Comparison of ENCODE assay signal across 8 cellular contexts in the genomic region with DNA sequence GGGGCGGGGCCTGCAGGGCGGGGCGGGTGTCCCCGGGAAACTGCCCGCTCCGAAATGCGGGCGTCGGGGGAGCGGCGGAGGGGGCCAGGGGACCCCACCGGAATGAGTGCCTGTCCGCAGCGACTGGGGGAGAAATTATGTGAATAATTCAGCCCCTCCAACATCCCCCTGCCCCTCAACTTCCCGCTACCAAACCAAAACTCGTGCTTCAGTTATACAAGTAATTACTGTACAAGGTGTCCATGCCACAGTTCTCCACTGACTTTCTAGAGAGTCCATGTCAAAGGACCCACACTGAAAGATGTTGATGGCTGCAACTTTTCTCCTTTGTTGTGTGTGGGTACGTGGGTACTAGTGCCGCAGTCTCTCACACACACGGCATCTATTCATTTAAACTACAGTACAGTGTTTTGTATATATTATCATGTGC. TPM values are rescaled to one million over a fixed set of nuclear protein-coding genes. Genes with fewer than 3 reads are reported as not detected.
DNase-seq lines count a peak whose midpoint lies in the region; ATAC-seq and TF ChIP-seq lines count a peak whose summit lies in the region.

No MANE protein-coding gene starts in this region.

- H3K9me3 Mint-ChIP-seq in activated B cell treated with CpG ODN at 0.5 μM for 24 hours: no peaks in the 10 kb centered on the region

- POLR2A ChIA-PET in activated B cell treated with CpG ODN at 0.5 μM for 24 hours (lab: Charles Lee): interaction anchor here (0.7 to 3.2 kb wide), 33 partner anchors 10 to 542 kb away, joined by 3 to 31 read pairs (median 5); a partner anchor contains a TSS

- peak overlapping the region; percentile 95 for H3K4me3 Mint-ChIP-seq in activated B cell treated with CpG ODN at 0.5 μM for 24 hours

- intact Hi-C loops in activated B cell treated with CpG ODN at 0.5 μM for 24 hours (cut with micrococcal nuclease): loop anchor here (1.0 to 10.0 kb wide), 12 partner anchors 45 to 1184 kb away; a partner anchor contains a TSS

- H3K27ac Mint-ChIP-seq in activated B cell treated with CpG ODN at 0.5 μM for 24 hours: peak overlapping the region; percentile 85

- peaks cover 59% of the 10 kb centered on the region for H3K4me1 Mint-ChIP-seq in activated B cell treated with CpG ODN at 0.5 μM for 24 hours

- H3K27me3 Mint-ChIP-seq in activated B cell treated with CpG ODN at 0.5 μM for 24 hours: no peaks in the 10 kb centered on the region

- peaks cover 6% of the 10 kb centered on the region for H3K36me3 Mint-ChIP-seq in activated B cell treated with CpG ODN at 0.5 μM for 24 hours (ENCODE audit: low read depth)

- in situ Hi-C loops in Caki2 (cut with HindIII; ENCODE audit: low pct_unique_long_range_greater_than_20kb, low sequenced_read_pairs): no loop called here

- TF ChIP-seq CTCF in activated B cell treated with CpG ODN at 0.5 μM for 24 hours (IDR thresholded peaks at IDR 0.05): peak; percentile 22

- DNase-seq in Caki2 (ENCODE audit: low read depth): peak; percentile 65
- peak; percentile 46 for DNase-seq in HT1080 (ENCODE audit: low read depth)
- no peak for DNase-seq in activated B cell treated with CpG ODN at 0.5 μM for 24 hours
- DNase-seq in foreskin melanocyte: peak; percentile 55
- DNase-seq in pons (ENCODE audit: low spot score): peak; percentile 78
- DNase-seq in stimulated activated CD4-positive, alpha-beta T cell treated with anti-CD3 and anti-CD28 coated beads, Interleukin-15, amount 100 ng/mL, for 24 hours: no peak
- DNase-seq in AG08395 (ENCODE audit: low spot score): no peak

- CTCF ChIA-PET in activated B cell treated with CpG ODN at 0.5 μM for 24 hours (lab: Charles Lee): interaction anchor here (1.0 to 4.0 kb wide), 11 partner anchors 46 to 186 kb away, joined by 3 to 38 read pairs (median 4); a partner anchor contains a TSS

- ATAC-seq in GM19397 (IDR thresholded peaks at IDR 0.05; ENCODE audit: unreplicated experiment): peak; percentile 1
- peak; percentile 2 for ATAC-seq in activated B cell treated with CpG ODN at 0.5 μM for 24 hours (ENCODE audit: low read depth)

RNA-seq across cellular contexts. Expression of a gene that starts 0.4 kb away (rescaled TPM):
- total RNA-seq in Caki2 (2014; rRNA removed; shearing (Covaris generic); ENCODE audit: low replicate concordance): 25.8 and 28.5 TPM in 2 replicates
- total RNA-seq in HT1080 (2014; rRNA removed; shearing (Covaris generic)): 53.8 and 57.6 TPM in 2 replicates
- 76.4 and 101 TPM in 2 replicates for polyA plus RNA-seq in HT1080 (2015; cell fraction: cytosol; rRNA removed)
- 159 and 168 TPM in 2 replicates for polyA plus RNA-seq in HT1080 (2015; cell fraction: nucleus; rRNA removed)
- 52.1 and 57.3 TPM in 2 replicates for total RNA-seq in activated B cell treated with CpG ODN at 0.5 μM for 24 hours

Comparison
In these comparisons a context has a peak if more than half of its experiments do, and no peak if none do; other contexts are left out.
1. DNase-seq: peak in Caki2 (single experiment), HT1080 (single experiment), foreskin melanocyte (single experiment) and pons (single experiment); none in activated B cell treated with CpG ODN at 0.5 μM for 24 hours (single experiment), stimulated activated CD4-positive, alpha-beta T cell treated with anti-CD3 and anti-CD28 coated beads, Interleukin-15, amount 100 ng/mL, for 24 hours (single experiment) and AG08395 (single experiment).